Comparison of ENCODE assay signal across 17 cellular contexts in genomic region chr18:75221902-75222301, GRCh38. TPM values are rescaled to one million over a fixed set of nuclear protein-coding genes. Genes with fewer than 3 reads are reported as not detected.
DNase-seq lines count a peak whose midpoint lies in the region; ATAC-seq and TF ChIP-seq lines count a peak whose summit lies in the region.
"Had no signal": no experiment of that assay in that cellular context is flagged by ENCODE, and none has a peak within 500 bp of the region (broad histone marks: within the 10 kb centered on the region; RNA-seq: fewer than 3 reads in every experiment).

No MANE protein-coding gene starts in this region.

- H3K4me3 ChIP-seq in brain microvascular endothelial cell (ENCODE audit: low read depth, low read length) = peak overlapping the region; percentile 12
- H3K4me3 ChIP-seq: BLaER1, lung had no signal

- no peaks in the 10 kb centered on the region for H3K36me3 ChIP-seq in brain microvascular endothelial cell (replicated peaks)
- H3K36me3 ChIP-seq: heart left ventricle had no signal

- peak; percentile 24 for ATAC-seq in activated CD4-positive, alpha-beta T cell treated with anti-CD3 and anti-CD28 coated beads for 36 hours
- no peak for ATAC-seq in GM18868 (IDR thresholded peaks at IDR 0.05; ENCODE audit: unreplicated experiment)
- ATAC-seq: sciatic nerve had no signal

- no peaks in the 10 kb centered on the region for H3K27me3 Mint-ChIP-seq in activated CD4-positive, alpha-beta T cell treated with anti-CD3 and anti-CD28 coated beads for 36 hours
- no peaks in the 10 kb centered on the region for H3K27me3 Mint-ChIP-seq in nephron progenitor cell (ENCODE audit: low read depth, poor library complexity)

- POLR2A ChIA-PET in activated CD4-positive, alpha-beta T cell treated with anti-CD3 and anti-CD28 coated beads for 36 hours (lab: Charles Lee) = no interaction called here

- H3K27ac ChIP-seq in brain microvascular endothelial cell = no peak overlapping the region
- H3K27ac ChIP-seq: BLaER1, parathyroid adenoma had no signal

- H3K9me3 Mint-ChIP-seq in activated CD4-positive, alpha-beta T cell treated with anti-CD3 and anti-CD28 coated beads for 36 hours (ENCODE audit: low read depth) = no peaks in the 10 kb centered on the region
- H3K9me3 Mint-ChIP-seq in nephron progenitor cell = no peaks in the 10 kb centered on the region
- H3K9me3 Mint-ChIP-seq: T-helper 1 cell treated with Interleukin-12 subunit alpha and Interleukin-12 subunit beta and Interleukin-4 antibody, amounts not matched to agents 30 μg/mL and 1 μg/mL, for 36 hours had no signal

- no peak for DNase-seq in activated CD4-positive, alpha-beta T cell treated with anti-CD3 and anti-CD28 coated beads for 36 hours
- DNase-seq in activated CD4-positive, alpha-beta T cell treated with anti-CD3 and anti-CD28 coated beads for 4 hours = no peak
- peak; percentile 50 for DNase-seq in EL
- DNase-seq in brain microvascular endothelial cell = no peak
- no peak for DNase-seq in nephron progenitor cell
- DNase-seq in activated effector memory CD4-positive, alpha-beta T cell treated with Interleukin-2 at 50 U/mL for 16 hours = no peak
- no peak for DNase-seq in posterior cingulate gyrus
- DNase-seq: heart left ventricle; NCI-H748 treated with DMSO at 0.1 percent for 48 hours; SIG-M5; stimulated activated naive CD4-positive, alpha-beta T cell had no signal

- CTCF ChIA-PET in activated CD4-positive, alpha-beta T cell treated with anti-CD3 and anti-CD28 coated beads for 36 hours (lab: Charles Lee) = interaction anchor here (0.6 kb wide), 1 partner anchor 15 kb away, joined by 3 read pairs; no protein-coding TSS in a partner anchor

- H3K4me1 Mint-ChIP-seq in activated CD4-positive, alpha-beta T cell treated with anti-CD3 and anti-CD28 coated beads for 36 hours = peaks cover 58% of the 10 kb centered on the region
- H3K4me1 Mint-ChIP-seq in nephron progenitor cell = peaks cover 100% of the 10 kb centered on the region

- H3K36me3 Mint-ChIP-seq in activated CD4-positive, alpha-beta T cell treated with anti-CD3 and anti-CD28 coated beads for 36 hours (ENCODE audit: low read depth) = no peaks in the 10 kb centered on the region
- H3K36me3 Mint-ChIP-seq in nephron progenitor cell (ENCODE audit: low read depth) = no peaks in the 10 kb centered on the region

- TF ChIP-seq CTCF in brain microvascular endothelial cell (IDR thresholded peaks at IDR 0.05; ENCODE audit: low read depth, low read length, missing control alignments) (no peak), nephron progenitor cell (IDR thresholded peaks at IDR 0.05) (no peak)

- no peak overlapping the region for H3K27ac Mint-ChIP-seq in activated CD4-positive, alpha-beta T cell treated with anti-CD3 and anti-CD28 coated beads for 36 hours
- H3K27ac Mint-ChIP-seq in nephron progenitor cell = peak overlapping the region; percentile 98
- H3K27ac Mint-ChIP-seq: T-helper 1 cell treated with Interleukin-12 subunit alpha and Interleukin-12 subunit beta and Interleukin-4 antibody, amounts not matched to agents 30 μg/mL and 1 μg/mL, for 36 hours had no signal

- H3K27me3 ChIP-seq in brain microvascular endothelial cell (replicated peaks) = no peaks in the 10 kb centered on the region
- H3K27me3 ChIP-seq: BLaER1, heart left ventricle had no signal

- H3K4me3 Mint-ChIP-seq in activated CD4-positive, alpha-beta T cell treated with anti-CD3 and anti-CD28 coated beads for 36 hours = no peak overlapping the region
- H3K4me3 Mint-ChIP-seq in nephron progenitor cell = peak overlapping the region; percentile 64
- H3K4me3 Mint-ChIP-seq: T-helper 1 cell treated with Interleukin-12 subunit alpha and Interleukin-12 subunit beta and Interleukin-4 antibody, amounts not matched to agents 30 μg/mL and 1 μg/mL, for 36 hours had no signal

- intact Hi-C loops in activated CD4-positive, alpha-beta T cell treated with anti-CD3 and anti-CD28 coated beads for 36 hours (cut with DNase I, micrococcal nuclease) = no loop called here
- intact Hi-C loops in posterior cingulate gyrus (cut with DNase I) = no loop called here

- in situ Hi-C loops in brain microvascular endothelial cell (cut with HindIII; ENCODE audit: low pct_ligation_motif_present, low sequenced_read_pairs) = no loop called here

RNA-seq across cellular contexts. Expression of gene TSHZ1, which starts 11.3 kb away (rescaled TPM):
- total RNA-seq in activated CD4-positive, alpha-beta T cell treated with anti-CD3 and anti-CD28 coated beads for 36 hours = 10 to 100 TPM; 12.0 to 13.4 TPM

RNA-seq across cellular contexts. Expression of gene PTGR3, which starts 13.0 kb away (rescaled TPM):
- 10 to 100 TPM; 14.4 to 23.3 TPM for total RNA-seq in activated CD4-positive, alpha-beta T cell treated with anti-CD3 and anti-CD28 coated beads for 36 hours
